In genomic region chr14:25042362-25043299, GRCh38 we compare ENCODE assay signal across 2 cellular contexts.
A peak's percentile ranks its signal among the peaks of the same experiment; 100 is the strongest.
TF ChIP-seq lines count a peak whose summit lies in the region.

No MANE protein-coding gene starts in this region.

TF ChIP-seq in Ishikawa, 13 proteins besides CTCF, POLR2A, EP300 and RAD21 (continued from another document):
- TF ChIP-seq REST (IDR thresholded peaks at IDR 0.05; ENCODE audit: low read depth): no peak
- no peak for TF ChIP-seq YY1 (IDR thresholded peaks at IDR 0.05; ENCODE audit: low read depth)
- no peak for TF ChIP-seq USF1 (IDR thresholded peaks at IDR 0.05)
- no peak for TF ChIP-seq ZBTB7A (IDR thresholded peaks at IDR 0.05; ENCODE audit: low read depth)

TF ChIP-seq in HepG2, 621 proteins besides CTCF, POLR2A, EP300 and RAD21 (continued from another document and continues in another):
- TF ChIP-seq CSRNP2 (CRISPR knock-in tag; conservative IDR thresholded peaks at IDR 0.05; ENCODE audit: low read depth) (no peak), HNRNPUL1 (IDR thresholded peaks at IDR 0.05; ENCODE audit: low read depth, low read length) (no peak), KLF12 (CRISPR knock-in tag; IDR thresholded peaks at IDR 0.05; ENCODE audit: borderline replicate concordance) (no peak), ZFP36L2 (CRISPR knock-in tag; IDR thresholded peaks at IDR 0.05) (no peak), CBX2 (IDR thresholded peaks at IDR 0.05; ENCODE audit: low read depth, low read length) (no peak), CBX2 (CRISPR knock-in tag; IDR thresholded peaks at IDR 0.05; ENCODE audit: low read depth) (no peak), BRF2 (CRISPR knock-in tag; IDR thresholded peaks at IDR 0.05) (no peak), ZNF18 (CRISPR knock-in tag; IDR thresholded peaks at IDR 0.05; ENCODE audit: insufficient replicate concordance) (no peak), ZFX (CRISPR knock-in tag; IDR thresholded peaks at IDR 0.05; ENCODE audit: low read depth) (no peak), RFX1 (IDR thresholded peaks at IDR 0.05) (no peak), ZNF383 (CRISPR knock-in tag; IDR thresholded peaks at IDR 0.05; ENCODE audit: borderline replicate concordance) (no peak), ZNF543 (CRISPR knock-in tag; IDR thresholded peaks at IDR 0.05) (no peak), GLMP (CRISPR knock-in tag; IDR thresholded peaks at IDR 0.05; ENCODE audit: borderline replicate concordance) (no peak), CREB3 (CRISPR knock-in tag; IDR thresholded peaks at IDR 0.05) (no peak), REST (IDR thresholded peaks at IDR 0.05; ENCODE audit: borderline replicate concordance in 1 of 2, low read depth in 1 of 2, low read length in 2 of 2) (no peak), ZNF629 (CRISPR knock-in tag; conservative IDR thresholded peaks at IDR 0.05) (no peak), TCF12 (IDR thresholded peaks at IDR 0.05) (no peak), TCF12 (CRISPR knock-in tag; IDR thresholded peaks at IDR 0.05) (no peak), ZNF772 (CRISPR knock-in tag; IDR thresholded peaks at IDR 0.05) (no peak), ZNF75D (CRISPR knock-in tag; IDR thresholded peaks at IDR 0.05; ENCODE audit: borderline replicate concordance) (no peak), SPEN (CRISPR knock-in tag; IDR thresholded peaks at IDR 0.05; ENCODE audit: low read depth) (no peak), NFE2 (CRISPR knock-in tag; IDR thresholded peaks at IDR 0.05) (no peak), E2F1 (CRISPR knock-in tag; IDR thresholded peaks at IDR 0.05) (no peak), ZBTB43 (CRISPR knock-in tag; conservative IDR thresholded peaks at IDR 0.05) (no peak), NFYC (CRISPR knock-in tag; IDR thresholded peaks at IDR 0.05) (no peak), ZBTB7A (CRISPR knock-in tag; IDR thresholded peaks at IDR 0.05) (no peak), SKIL (CRISPR knock-in tag; IDR thresholded peaks at IDR 0.05; ENCODE audit: borderline replicate concordance) (no peak), ZNF703 (CRISPR knock-in tag; IDR thresholded peaks at IDR 0.05; ENCODE audit: borderline replicate concordance) (no peak), ZNF326 (CRISPR knock-in tag; IDR thresholded peaks at IDR 0.05; ENCODE audit: borderline replicate concordance) (no peak), ZNF607 (CRISPR knock-in tag; IDR thresholded peaks at IDR 0.05; ENCODE audit: borderline replicate concordance) (peak; percentile 63; the same call in 1 of the 2 replicates), RARG (CRISPR knock-in tag; IDR thresholded peaks at IDR 0.05; ENCODE audit: low read depth) (no peak), STAT6 (CRISPR knock-in tag; IDR thresholded peaks at IDR 0.05; ENCODE audit: borderline replicate concordance) (no peak), PCBP2 (optimal IDR thresholded peaks at IDR 0.05; ENCODE audit: low read depth, low read length, poor library complexity, severe bottlenecking) (no peak), HCFC1 (IDR thresholded peaks at IDR 0.05; ENCODE audit: low read depth, low read length) (no peak), SNAI1 (CRISPR knock-in tag; IDR thresholded peaks at IDR 0.05; ENCODE audit: borderline replicate concordance) (no peak), HNRNPH1 (optimal IDR thresholded peaks at IDR 0.05; ENCODE audit: low read depth, low read length) (no peak), SRY (CRISPR knock-in tag; IDR thresholded peaks at IDR 0.05) (no peak), ATF3 (CRISPR knock-in tag; IDR thresholded peaks at IDR 0.05) (no peak), SMAD1 (CRISPR knock-in tag; IDR thresholded peaks at IDR 0.05; ENCODE audit: borderline replicate concordance, low read depth) (no peak), NFIB (CRISPR knock-in tag; IDR thresholded peaks at IDR 0.05; ENCODE audit: borderline replicate concordance) (no peak), ATF2 (CRISPR knock-in tag; IDR thresholded peaks at IDR 0.05) (0 out of 2 replicates have a peak, but pooled peaks have one; percentile 20), MBD4 (IDR thresholded peaks at IDR 0.05; ENCODE audit: borderline replicate concordance, low read length) (no peak)
